13 cellular contexts compared by ENCODE assay signal in the genomic region with DNA sequence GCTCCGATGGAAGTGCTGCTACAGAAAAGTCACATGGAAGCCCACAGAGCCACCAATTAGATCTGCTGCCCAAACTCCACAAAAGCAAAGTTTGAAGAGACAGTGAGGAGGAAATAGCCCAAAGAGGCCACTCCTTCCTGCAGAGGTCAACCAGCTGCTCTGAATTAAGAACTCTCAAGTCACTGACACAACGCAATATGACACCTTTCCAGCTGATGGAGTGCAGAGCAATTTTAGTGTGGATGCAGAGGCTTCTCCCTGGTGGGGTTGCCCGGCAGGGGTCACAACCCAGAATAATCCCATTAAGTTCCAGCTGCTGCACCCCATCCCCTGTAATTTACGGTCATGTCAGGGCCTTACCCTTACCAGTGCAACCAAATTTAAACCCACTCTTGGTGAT.
DNase-seq lines count a peak whose midpoint lies in the region; ATAC-seq and TF ChIP-seq lines count a peak whose summit lies in the region.
"Had no signal": no experiment of that assay in that cellular context is flagged by ENCODE, and none has a peak within 500 bp of the region (broad histone marks: within the 10 kb centered on the region; RNA-seq: fewer than 3 reads in every experiment).

No MANE protein-coding gene starts in this region.

- H3K36me3 ChIP-seq in left ventricle myocardium inferior, result no peaks in the 10 kb centered on the region

- no peaks in the 10 kb centered on the region for H3K27me3 Mint-ChIP-seq in activated naive CD8-positive, alpha-beta T cell treated with anti-CD3 and anti-CD28 coated beads, Interleukin-2, amount 50 U/mL, for 24 hours
- H3K27me3 Mint-ChIP-seq in activated naive CD8-positive, alpha-beta T cell treated with anti-CD3 and anti-CD28 coated beads for 36 hours, result no peaks in the 10 kb centered on the region
- no peaks in the 10 kb centered on the region for H3K27me3 Mint-ChIP-seq in activated T-cell treated with anti-CD3 and anti-CD28 coated beads, Interleukin-2, amount 50 U/mL, for 4 hours (ENCODE audit: low read depth)
- H3K27me3 Mint-ChIP-seq: naive B cell had no signal

- H3K4me1 Mint-ChIP-seq in activated naive CD8-positive, alpha-beta T cell treated with anti-CD3 and anti-CD28 coated beads, Interleukin-2, amount 50 U/mL, for 24 hours, result peaks cover 15% of the 10 kb centered on the region
- H3K4me1 Mint-ChIP-seq in activated naive CD8-positive, alpha-beta T cell treated with anti-CD3 and anti-CD28 coated beads for 36 hours, result peaks cover 5% of the 10 kb centered on the region
- H3K4me1 Mint-ChIP-seq in activated T-cell treated with anti-CD3 and anti-CD28 coated beads, Interleukin-2, amount 50 U/mL, for 4 hours (ENCODE audit: low read depth), result peaks cover 4% of the 10 kb centered on the region
- H3K4me1 Mint-ChIP-seq: CD4-positive, CD25-positive, alpha-beta regulatory T cell had no signal

- H3K4me3 Mint-ChIP-seq in activated naive CD8-positive, alpha-beta T cell treated with anti-CD3 and anti-CD28 coated beads, Interleukin-2, amount 50 U/mL, for 24 hours, result no peak overlapping the region
- H3K4me3 Mint-ChIP-seq in activated naive CD8-positive, alpha-beta T cell treated with anti-CD3 and anti-CD28 coated beads for 36 hours, result no peak overlapping the region
- H3K4me3 Mint-ChIP-seq in activated T-cell treated with anti-CD3 and anti-CD28 coated beads, Interleukin-2, amount 50 U/mL, for 4 hours, result no peak overlapping the region
- H3K4me3 Mint-ChIP-seq: CD4-positive, CD25-positive, alpha-beta regulatory T cell; naive B cell had no signal

- H3K4me1 ChIP-seq in left ventricle myocardium inferior, result peaks cover 64% of the 10 kb centered on the region

- H3K36me3 Mint-ChIP-seq in activated naive CD8-positive, alpha-beta T cell treated with anti-CD3 and anti-CD28 coated beads, Interleukin-2, amount 50 U/mL, for 24 hours (ENCODE audit: low read depth), result no peaks in the 10 kb centered on the region
- H3K36me3 Mint-ChIP-seq in activated naive CD8-positive, alpha-beta T cell treated with anti-CD3 and anti-CD28 coated beads for 36 hours, result no peaks in the 10 kb centered on the region
- no peaks in the 10 kb centered on the region for H3K36me3 Mint-ChIP-seq in activated T-cell treated with anti-CD3 and anti-CD28 coated beads, Interleukin-2, amount 50 U/mL, for 4 hours (ENCODE audit: insufficient read depth)
- H3K36me3 Mint-ChIP-seq: CD4-positive, CD25-positive, alpha-beta regulatory T cell; naive B cell had no signal

- H3K27ac ChIP-seq in left ventricle myocardium inferior (replicated peaks), result no peak overlapping the region

- TF ChIP-seq CTCF in fibroblast of the aortic adventitia (IDR thresholded peaks at IDR 0.05; ENCODE audit: insufficient read depth, low read length) (no peak), left ventricle myocardium inferior (IDR thresholded peaks at IDR 0.05; ENCODE audit: borderline replicate concordance) (no peak)

- H3K4me3 ChIP-seq in fibroblast of the aortic adventitia (ENCODE audit: low read depth, low read length) (no peak overlapping the region), left ventricle myocardium inferior (no peak overlapping the region)

- no peak for DNase-seq in activated naive CD8-positive, alpha-beta T cell treated with anti-CD3 and anti-CD28 coated beads, Interleukin-2, amount 50 U/mL, for 24 hours
- DNase-seq in activated naive CD8-positive, alpha-beta T cell treated with anti-CD3 and anti-CD28 coated beads for 36 hours, result no peak
- peak; percentile 65 for DNase-seq in NCI-H524 treated with DMSO at 0.1 percent for 48 hours (lab: John Stamatoyannopoulos, UW)
- DNase-seq in fibroblast of the aortic adventitia (ENCODE audit: low read depth), result peak; percentile 15
- DNase-seq in D341Med (ENCODE audit: low spot score), result no peak
- no peak for DNase-seq in left ventricle myocardium inferior
- DNase-seq in activated T-cell treated with anti-CD3 and anti-CD28 coated beads, Interleukin-2, amount 50 U/mL, for 4 hours, result no peak
- DNase-seq: activated CD4-positive, alpha-beta T cell treated with anti-CD3 and anti-CD28 coated beads for 4 hours; CD4-positive, CD25-positive, alpha-beta regulatory T cell; naive B cell; stimulated activated CD4-positive, alpha-beta T cell treated with anti-CD3 and anti-CD28 coated beads, Interleukin-12 subunit alpha, Interleukin-12 subunit beta, amount 100 ng/mL, for 4 hours; stimulated activated CD8-positive, alpha-beta memory T cell treated with anti-CD3 and anti-CD28 coated beads, Interleukin-4, amount 100 ng/mL, for 48 hours had no signal

- no peak for ATAC-seq in activated naive CD8-positive, alpha-beta T cell treated with anti-CD3 and anti-CD28 coated beads, Interleukin-2, amount 50 U/mL, for 24 hours
- no peak for ATAC-seq in activated T-cell treated with anti-CD3 and anti-CD28 coated beads, Interleukin-2, amount 50 U/mL, for 4 hours
- no peak for ATAC-seq in esophagus mucosa

- no peaks in the 10 kb centered on the region for H3K9me3 ChIP-seq in left ventricle myocardium inferior (replicated peaks)

- H3K9me3 Mint-ChIP-seq in activated naive CD8-positive, alpha-beta T cell treated with anti-CD3 and anti-CD28 coated beads, Interleukin-2, amount 50 U/mL, for 24 hours, result no peaks in the 10 kb centered on the region
- peaks cover 1% of the 10 kb centered on the region for H3K9me3 Mint-ChIP-seq in activated naive CD8-positive, alpha-beta T cell treated with anti-CD3 and anti-CD28 coated beads for 36 hours
- H3K9me3 Mint-ChIP-seq in activated T-cell treated with anti-CD3 and anti-CD28 coated beads, Interleukin-2, amount 50 U/mL, for 4 hours, result no peaks in the 10 kb centered on the region
- H3K9me3 Mint-ChIP-seq: naive B cell had no signal

- intact Hi-C loops in left ventricle myocardium inferior (cut with micrococcal nuclease), result no loop called here

- H3K27me3 ChIP-seq in left ventricle myocardium inferior (ENCODE audit: low read depth), result no peaks in the 10 kb centered on the region

- peak overlapping the region; percentile 10 for H3K27ac Mint-ChIP-seq in activated naive CD8-positive, alpha-beta T cell treated with anti-CD3 and anti-CD28 coated beads, Interleukin-2, amount 50 U/mL, for 24 hours
- H3K27ac Mint-ChIP-seq in activated naive CD8-positive, alpha-beta T cell treated with anti-CD3 and anti-CD28 coated beads for 36 hours, result no peak overlapping the region
- H3K27ac Mint-ChIP-seq: CD4-positive, CD25-positive, alpha-beta regulatory T cell had no signal

Comparison
In these comparisons a context has a peak if more than half of its experiments do, and no peak if none do; other contexts are left out.
1. DNase-seq: peak in NCI-H524 treated with DMSO at 0.1 percent for 48 hours (single experiment) and fibroblast of the aortic adventitia (single experiment); none in activated naive CD8-positive, alpha-beta T cell treated with anti-CD3 and anti-CD28 coated beads, Interleukin-2, amount 50 U/mL, for 24 hours (single experiment), activated naive CD8-positive, alpha-beta T cell treated with anti-CD3 and anti-CD28 coated beads for 36 hours (single experiment), D341Med (single experiment), left ventricle myocardium inferior (single experiment) and activated T-cell treated with anti-CD3 and anti-CD28 coated beads, Interleukin-2, amount 50 U/mL, for 4 hours (single experiment).